Comparison of ENCODE assay signal across 20 cellular contexts in the genomic region with DNA sequence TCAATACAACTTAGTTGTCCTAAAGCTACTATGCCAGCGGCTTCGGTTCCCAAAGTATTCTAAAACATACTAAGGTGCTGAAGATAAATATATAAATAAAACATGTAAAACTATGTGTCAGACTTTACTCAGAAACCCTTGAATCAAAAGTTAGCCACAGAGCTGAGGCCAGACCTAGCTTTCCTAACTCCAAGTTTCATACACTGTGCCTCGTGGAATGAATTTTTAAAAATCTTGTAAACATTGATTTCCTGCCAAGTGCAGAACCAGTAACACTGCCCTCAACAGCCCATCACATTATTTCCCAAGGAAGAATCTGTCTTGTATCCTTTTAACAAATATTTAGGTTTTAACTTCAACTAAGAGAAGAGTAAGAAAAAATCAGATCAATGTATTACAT. TPM values are rescaled to one million over a fixed set of nuclear protein-coding genes. Genes with fewer than 3 reads are reported as not detected.
DNase-seq lines count a peak whose midpoint lies in the region; ATAC-seq and TF ChIP-seq lines count a peak whose summit lies in the region.
"Had no signal": no experiment of that assay in that cellular context is flagged by ENCODE, and none has a peak within 500 bp of the region (broad histone marks: within the 10 kb centered on the region; RNA-seq: fewer than 3 reads in every experiment).

No MANE protein-coding gene starts in this region.

- no peak overlapping the region for H3K4me3 ChIP-seq in AG09309 (ENCODE audit: control insufficient read depth, low read depth, low read length)
- H3K4me3 ChIP-seq in IMR-90 (ENCODE audit: insufficient read depth, low read depth, low read length): no peak overlapping the region
- no peak overlapping the region for H3K4me3 ChIP-seq in epithelial cell of esophagus (ENCODE audit: low read length)
- no peak overlapping the region for H3K4me3 ChIP-seq in SJCRH30
- H3K4me3 ChIP-seq: adrenal gland, coronary artery, right lobe of liver, suprapubic skin had no signal

- H3K14ac ChIP-seq in IMR-90 (replicated peaks; ENCODE audit: low read depth, low read length): no peak overlapping the region

- no TSS peak for BruUV-seq in IMR-90 (replicated peaks; lab: Mats Ljungman, UMichigan)

- CTCF ChIA-PET in IMR-90 (lab: Yijun Ruan, JAX): interaction anchor here (0.6 kb wide), 1 partner anchor 272 kb away, joined by 3 read pairs; no protein-coding TSS in a partner anchor
- CTCF ChIA-PET in CD4-positive, alpha-beta T cell (lab: Charles Lee): no interaction called here

- no peak overlapping the region for H4K5ac ChIP-seq in IMR-90 (ENCODE audit: low read depth, low read length)

- peaks cover 83% of the 10 kb centered on the region for H3K36me3 Mint-ChIP-seq in CD4-positive, alpha-beta T cell (ENCODE audit: low read depth)

- no peak overlapping the region for H2BK120ac ChIP-seq in IMR-90 (ENCODE audit: low read depth, low read length)

- peak overlapping the region; percentile 60; the same call in 1 of the 2 replicates for H3K4me2 ChIP-seq in IMR-90 (ENCODE audit: low read depth, low read length)

- H3K27me3 Mint-ChIP-seq in CD4-positive, alpha-beta T cell: no peaks in the 10 kb centered on the region
- H3K27me3 Mint-ChIP-seq: activated CD4-positive, alpha-beta memory T cell treated with anti-CD3 and anti-CD28 coated beads, Interleukin-2, amount 10 ng/mL, durations not matched to agents 7 days and 5 days had no signal

- H3K36me3 ChIP-seq in IMR-90 (ENCODE audit: control insufficient read depth, insufficient read depth, low read length): peaks cover 15% of the 10 kb centered on the region
- peaks cover 16% of the 10 kb centered on the region for H3K36me3 ChIP-seq in SJCRH30

- no peak overlapping the region for H2AK5ac ChIP-seq in IMR-90 (ENCODE audit: low read depth, low read length)

- peak overlapping the region; percentile 98; the same call in 1 of the 2 replicates for H3K27ac ChIP-seq in IMR-90 (ENCODE audit: insufficient read depth, low read length)
- no peak overlapping the region for H3K27ac ChIP-seq in SJCRH30
- no peak overlapping the region for H3K27ac ChIP-seq in CD4-positive, alpha-beta T cell (ENCODE audit: low read depth, low read length)
- H3K27ac ChIP-seq: adrenal gland, right lobe of liver, suprapubic skin, WERI-Rb-1 had no signal

- TF ChIP-seq CTCF in AG09309 (IDR thresholded peaks at IDR 0.05; ENCODE audit: control insufficient read depth, insufficient read depth, low read depth, low read length, missing control alignments) (no peak), IMR-90 (conservative IDR thresholded peaks at IDR 0.05; ENCODE audit: low read depth, low read length) (0 out of 2 replicates have a peak, but pooled peaks have one; percentile 2), epithelial cell of esophagus (IDR thresholded peaks at IDR 0.05; ENCODE audit: insufficient read depth, low read depth, low read length, missing control alignments) (no peak)
- no peak for TF ChIP-seq CTCF in CD4-positive, alpha-beta T cell (IDR thresholded peaks at IDR 0.05)

- H3K9me1 ChIP-seq in IMR-90 (ENCODE audit: insufficient read depth, low read length): peaks cover 17% of the 10 kb centered on the region

- peaks cover 0 to 6% of the 10 kb centered on the region in 2 experiments; a peak in 2 of 4 replicates for H3K79me1 ChIP-seq in IMR-90 (ENCODE audit: low read depth in 1 of 2, low read length in 2 of 2)

- H3K4me1 ChIP-seq in IMR-90 (ENCODE audit: control insufficient read depth, insufficient read depth, low read length): peaks cover 14% of the 10 kb centered on the region
- no peaks in the 10 kb centered on the region for H3K4me1 ChIP-seq in SJCRH30
- H3K4me1 ChIP-seq: adrenal gland, right lobe of liver, suprapubic skin had no signal

- H3K9ac ChIP-seq in IMR-90 (ENCODE audit: low read depth, low read length): no peak overlapping the region

- TF ChIP-seq RAD21 in IMR-90 (IDR thresholded peaks at IDR 0.05; ENCODE audit: low read length): no peak

- DNase-seq in AG09309 (ENCODE audit: low read depth): peak; percentile 76
- DNase-seq in IMR-90: peak; percentile 94
- DNase-seq in epithelial cell of esophagus (ENCODE audit: low read depth): peak; percentile 20
- DNase-seq in mucosa of gallbladder (ENCODE audit: low spot score): peak; percentile 14
- DNase-seq in SJCRH30: no peak
- DNase-seq in CD4-positive, alpha-beta T cell: no peak
- DNase-seq: activated CD4-positive, alpha-beta memory T cell treated with anti-CD3 and anti-CD28 coated beads, Interleukin-2, amount 10 ng/mL, durations not matched to agents 7 days and 5 days; adrenal gland; AML-193; kidney glomerular epithelial cell; midbrain; NCI-H2081 treated with DMSO at 0.1 percent for 48 hours; NCI-H510A treated with DMSO at 0.1 percent for 48 hours; right lobe of liver; WERI-Rb-1 had no signal

- dilution Hi-C loops in IMR-90 (cut with HindIII; ENCODE audit: low sequenced_read_pairs, unreplicated experiment): no loop called here

- no peaks in the 10 kb centered on the region for H3K27me3 ChIP-seq in IMR-90 (ENCODE audit: control insufficient read depth, insufficient read depth, low read length)
- H3K27me3 ChIP-seq in SJCRH30: no peaks in the 10 kb centered on the region
- H3K27me3 ChIP-seq in CD4-positive, alpha-beta T cell (ENCODE audit: control insufficient read depth, insufficient read depth, low read length): no peaks in the 10 kb centered on the region
- H3K27me3 ChIP-seq: adrenal gland, right lobe of liver, suprapubic skin had no signal

- no peak overlapping the region for H4K8ac ChIP-seq in IMR-90 (ENCODE audit: low read depth in 2 of 2, low read length in 2 of 2)

- H3K9me3 ChIP-seq in IMR-90 (ENCODE audit: control insufficient read depth, insufficient read depth, low read length) (no peaks in the 10 kb centered on the region), SJCRH30 (replicated peaks) (no peaks in the 10 kb centered on the region)
- no peaks in the 10 kb centered on the region for H3K9me3 ChIP-seq in CD4-positive, alpha-beta T cell (ENCODE audit: control insufficient read depth, low read length)
- H3K9me3 ChIP-seq: adrenal gland, right lobe of liver, suprapubic skin had no signal

- H3K23ac ChIP-seq in IMR-90 (ENCODE audit: low read depth, low read length): no peak overlapping the region

- H2BK15ac ChIP-seq in IMR-90 (ENCODE audit: low read depth, low read length): no peak overlapping the region

- peak overlapping the region; percentile 70; the same call in 1 of the 2 replicates for H3K18ac ChIP-seq in IMR-90 (ENCODE audit: low read depth, low read length)

- no peak overlapping the region for H4K91ac ChIP-seq in IMR-90 (ENCODE audit: insufficient read depth, low read depth, low read length)

- peak overlapping the region; percentile 67 for H2BK5ac ChIP-seq in IMR-90 (ENCODE audit: low read depth, low read length, poor library complexity, severe bottlenecking)

- H2BK20ac ChIP-seq in IMR-90 (ENCODE audit: low read depth, low read length): no peak overlapping the region

- intact Hi-C loops in IMR-90 (cut with micrococcal nuclease): no loop called here
- intact Hi-C loops in CD4-positive, alpha-beta T cell (cut with DNase I, micrococcal nuclease): no loop called here

- H3K4me1 Mint-ChIP-seq in CD4-positive, alpha-beta T cell (ENCODE audit: low read depth): no peaks in the 10 kb centered on the region

- H3K56ac ChIP-seq in IMR-90 (ENCODE audit: extremely low read depth, insufficient read depth, low read length): no peak overlapping the region

- POLR2A ChIA-PET in IMR-90 (lab: Charles Lee; ENCODE audit: unreplicated experiment): interaction anchor here (0.5 kb wide), 1 partner anchor 1973 kb away, joined by 7 read pairs; no protein-coding TSS in a partner anchor
- POLR2A ChIA-PET in CD4-positive, alpha-beta T cell (lab: Charles Lee): no interaction called here

- peaks cover 4% of the 10 kb centered on the region for H4K20me1 ChIP-seq in IMR-90 (ENCODE audit: insufficient read depth, low read length)

- no peaks in the 10 kb centered on the region for H3K9me3 Mint-ChIP-seq in CD4-positive, alpha-beta T cell
- H3K9me3 Mint-ChIP-seq: activated CD4-positive, alpha-beta memory T cell treated with anti-CD3 and anti-CD28 coated beads, Interleukin-2, amount 10 ng/mL, durations not matched to agents 7 days and 5 days; activated T-helper 1 cell treated with anti-CD3 and anti-CD28 coated beads, Interleukin-12 subunit alpha, Interleukin-12 subunit beta, Interleukin-2, Interleukin-4 antibody, amounts not matched to agents 30 ng/mL and 10 ng/mL and 1 ng/mL, durations not matched to agents 14 hours and 24 hours and 36 hours had no signal

- ATAC-seq in IMR-90 (ENCODE audit: low read depth) (peak; percentile 92), GM18867 (IDR thresholded peaks at IDR 0.05; ENCODE audit: unreplicated experiment) (no peak), HG03045 (IDR thresholded peaks at IDR 0.05; ENCODE audit: unreplicated experiment) (no peak)
- ATAC-seq in CD4-positive, alpha-beta T cell (ENCODE audit: poor library complexity): no peak
- ATAC-seq: right lobe of liver had no signal

- no peak overlapping the region for H2AK9ac ChIP-seq in IMR-90 (replicated peaks; ENCODE audit: low read depth, low read length, poor library complexity)

- H3K27ac Mint-ChIP-seq in CD4-positive, alpha-beta T cell: no peak overlapping the region
- H3K27ac Mint-ChIP-seq: activated CD4-positive, alpha-beta memory T cell treated with anti-CD3 and anti-CD28 coated beads, Interleukin-2, amount 10 ng/mL, durations not matched to agents 7 days and 5 days; activated T-helper 1 cell treated with anti-CD3 and anti-CD28 coated beads, Interleukin-12 subunit alpha, Interleukin-12 subunit beta, Interleukin-2, Interleukin-4 antibody, amounts not matched to agents 30 ng/mL and 10 ng/mL and 1 ng/mL, durations not matched to agents 14 hours and 24 hours and 36 hours had no signal

- no peak overlapping the region for H3K4me3 Mint-ChIP-seq in CD4-positive, alpha-beta T cell
- H3K4me3 Mint-ChIP-seq: activated CD4-positive, alpha-beta memory T cell treated with anti-CD3 and anti-CD28 coated beads, Interleukin-2, amount 10 ng/mL, durations not matched to agents 7 days and 5 days; activated T-helper 1 cell treated with anti-CD3 and anti-CD28 coated beads, Interleukin-12 subunit alpha, Interleukin-12 subunit beta, Interleukin-2, Interleukin-4 antibody, amounts not matched to agents 30 ng/mL and 10 ng/mL and 1 ng/mL, durations not matched to agents 14 hours and 24 hours and 36 hours had no signal

- no CpG with 5 or more reads among the region's 3 CpGs for whole genome bisulfite sequencing in IMR-90 (ENCODE audit: extremely low coverage in 2 of 2, insufficient read length in 1 of 2), 2 experiments

- in situ Hi-C loops in IMR-90 (cut with MboI; ENCODE audit: low sequenced_read_pairs): no loop called here

- H2AFZ ChIP-seq in IMR-90 (replicated peaks; ENCODE audit: low read length, poor library complexity): no peak overlapping the region

- no peak overlapping the region for H3K4ac ChIP-seq in IMR-90 (ENCODE audit: low read depth, low read length)

- no peak for TF ChIP-seq POLR2A in IMR-90 (IDR thresholded peaks at IDR 0.05; ENCODE audit: low read depth, low read length)

RNA-seq across cellular contexts. Expression of a gene that starts 36.4 kb away (rescaled TPM):
- total RNA-seq in IMR-90 (2012; rRNA removed) (3.9 and 4.3 TPM in 2 replicates), mucosa of gallbladder (17.5 TPM)
- 15.9 and 25.7 TPM in 2 replicates for polyA plus RNA-seq in IMR-90 (2012; rRNA removed)
- polyA plus RNA-seq in IMR-90 (2012; cell fraction: cytosol; rRNA removed): 6.4 and 8.7 TPM in 2 replicates
- polyA plus RNA-seq in IMR-90 (2012; cell fraction: nucleus; rRNA removed; ENCODE audit: low replicate concordance): 20.2 and 21.1 TPM in 2 replicates
- total RNA-seq in SJCRH30 (2014; rRNA removed; shearing (Covaris generic)): 16.2 and 16.6 TPM in 2 replicates
- 10 to 100 TPM; 19.7 to 22.0 TPM for total RNA-seq in CD4-positive, alpha-beta T cell

Comparison
In these comparisons a context has a peak if more than half of its experiments do, and no peak if none do; other contexts are left out.
1. DNase-seq: peak in AG09309 (single experiment), IMR-90 (single experiment), epithelial cell of esophagus (single experiment) and mucosa of gallbladder (single experiment); none in SJCRH30 (0 of 2) and CD4-positive, alpha-beta T cell (0 of 10).